In genomic region chr9:131677445-131678180, GRCh38 we compare ENCODE assay signal across 8 cellular contexts.
DNase-seq lines count a peak whose midpoint lies in the region; ATAC-seq, FAIRE-seq and TF ChIP-seq lines count a peak whose summit lies in the region.

No MANE protein-coding gene starts in this region.

- H3K9me3 Mint-ChIP-seq in activated T-cell treated with anti-CD3 and anti-CD28 coated beads, Interleukin-2, amount 50 U/mL, for 72 hours: no peaks in the 10 kb centered on the region

- no peaks in the 10 kb centered on the region for H3K27me3 Mint-ChIP-seq in activated T-cell treated with anti-CD3 and anti-CD28 coated beads, Interleukin-2, amount 50 U/mL, for 72 hours (ENCODE audit: low read depth)

- H3K9me2 ChIP-seq in Loucy (replicated peaks; ENCODE audit: low read depth, low read length): no peaks in the 10 kb centered on the region

- H3K79me2 ChIP-seq in Loucy (ENCODE audit: insufficient read depth, low read length) (peaks cover 80% of the 10 kb centered on the region; the same call in 1 of the 2 replicates), K562 (ENCODE audit: control insufficient read depth, insufficient read depth, low read length) (peaks cover 10% of the 10 kb centered on the region; the same call in 1 of the 3 replicates)

- peak overlapping the region; percentile 95 for H3K27ac Mint-ChIP-seq in activated T-cell treated with anti-CD3 and anti-CD28 coated beads, Interleukin-2, amount 50 U/mL, for 72 hours

- H3K27me3 ChIP-seq in Loucy (ENCODE audit: insufficient read depth, low read length, poor library complexity, severe bottlenecking): no peaks in the 10 kb centered on the region
- H3K27me3 ChIP-seq in K562 (ENCODE audit: control insufficient read depth in 2 of 2, insufficient read depth in 2 of 2, low read length in 2 of 2): no peaks in the 10 kb centered on the region
- H3K27me3 ChIP-seq in thoracic aorta (replicated peaks; ENCODE audit: insufficient read depth): no peaks in the 10 kb centered on the region

- no peaks in the 10 kb centered on the region for H3K36me3 Mint-ChIP-seq in activated T-cell treated with anti-CD3 and anti-CD28 coated beads, Interleukin-2, amount 50 U/mL, for 72 hours (ENCODE audit: insufficient read depth in 2 of 2)

- H3K9me1 ChIP-seq in K562 (ENCODE audit: control insufficient read depth, insufficient read depth, low read length): no peaks in the 10 kb centered on the region

- H3K4me2 ChIP-seq in Loucy (ENCODE audit: low read depth, low read length, poor library complexity, severe bottlenecking): peak overlapping the region; percentile 24
- H3K4me2 ChIP-seq in K562 (ENCODE audit: insufficient read depth, low read length): no peak overlapping the region

- H4K20me1 ChIP-seq in Loucy (ENCODE audit: insufficient read depth, low read length, poor library complexity, severe bottlenecking): peaks cover 21% of the 10 kb centered on the region
- 0 out of 2 replicates have a peak, but pooled peaks cover 16% of the 10 kb centered on the region for H4K20me1 ChIP-seq in K562 (replicated peaks; ENCODE audit: control insufficient read depth, insufficient read depth, low read length)

- DNase-seq in activated T-cell treated with anti-CD3 and anti-CD28 coated beads, Interleukin-2, amount 50 U/mL, for 72 hours: no peak
- DNase-seq in activated T-cell treated with anti-CD3 and anti-CD28 coated beads, Interleukin-2, amount 50 U/mL, for 48 hours: no peak
- no peak for DNase-seq in K562 (ENCODE audit: extremely low read depth in 1 of 4, low spot score in 3 of 4)
- peak; percentile 66 for DNase-seq in kidney tubule cell (ENCODE audit: low spot score)
- no peak for DNase-seq in thoracic aorta (ENCODE audit: low spot score)
- no peak for DNase-seq in GF-D8 (lab: John Stamatoyannopoulos, UW)

- CTCF ChIA-PET in K562 (lab: Yijun Ruan, JAX; ENCODE audit: low intra/inter-chr PET ratio): no interaction called here

- no peak for ATAC-seq in activated T-cell treated with anti-CD3 and anti-CD28 coated beads, Interleukin-2, amount 50 U/mL, for 72 hours (replicated peaks in 1 of 2)
- no peak for ATAC-seq in K562
- no peak for ATAC-seq in thoracic aorta (ENCODE audit: insufficient number of reproducible peaks, low FRiP score, low read depth)
- ATAC-seq in HG02610 (IDR thresholded peaks at IDR 0.05; ENCODE audit: unreplicated experiment): no peak

- FAIRE-seq in K562 (lab: Jason Lieb, UNC): no peak

- BruUV-seq in K562 (replicated peaks; lab: Mats Ljungman, UMichigan): no TSS peak

- H2AFZ ChIP-seq in Loucy (ENCODE audit: low read length) (no peak overlapping the region), K562 (ENCODE audit: low read depth, low read length) (no peak overlapping the region)

- no peaks in the 10 kb centered on the region for H3K9me3 ChIP-seq in Loucy (ENCODE audit: insufficient read depth, low read depth, low read length)
- no peaks in the 10 kb centered on the region for H3K9me3 ChIP-seq in K562 (replicated peaks; ENCODE audit: control insufficient read depth, insufficient read depth, low read depth, low read length)
- no peaks in the 10 kb centered on the region for H3K9me3 ChIP-seq in thoracic aorta

- TF ChIP-seq POLR2A in K562 (conservative IDR thresholded peaks at IDR 0.05): no peak

- peak overlapping the region; percentile 81 to 95 for H3K4me3 Mint-ChIP-seq in activated T-cell treated with anti-CD3 and anti-CD28 coated beads, Interleukin-2, amount 50 U/mL, for 72 hours

- no peak for TF ChIP-seq CTCF in Loucy (conservative IDR thresholded peaks at IDR 0.05; ENCODE audit: low read length)
- TF ChIP-seq CTCF in K562 (IDR thresholded peaks at IDR 0.05 in 2 of 3, conservative IDR thresholded peaks at IDR 0.05 in 1 of 3; ENCODE audit: insufficient read depth in 2 of 3, low read depth in 1 of 3, low read length in 3 of 3): no peak
- TF ChIP-seq CTCF in thoracic aorta (IDR thresholded peaks at IDR 0.05): no peak

- POLR2A ChIA-PET in K562 (lab: Yijun Ruan, JAX): interaction anchor here (0.8 to 1.4 kb wide), 3 partner anchors 11 to 42 kb away, joined by 3 to 5 read pairs (median 4); no protein-coding TSS in a partner anchor

- intact Hi-C loops in K562 (cut with micrococcal nuclease): no loop called here

- peak overlapping the region; percentile 31 for H3K9ac ChIP-seq in Loucy (ENCODE audit: low read depth, low read length, poor library complexity, severe bottlenecking)
- no peak overlapping the region for H3K9ac ChIP-seq in K562 (ENCODE audit: insufficient read depth in 1 of 2, low read depth in 2 of 2, low read length in 2 of 2)

- no peak for TF ChIP-seq RAD21 in K562 (CRISPR knock-in tag; conservative IDR thresholded peaks at IDR 0.05 in 1 of 2, IDR thresholded peaks at IDR 0.05 in 1 of 2)

- peaks cover 50% of the 10 kb centered on the region for H3K4me1 ChIP-seq in Loucy (ENCODE audit: insufficient read depth, low read length, poor library complexity, severe bottlenecking)
- H3K4me1 ChIP-seq in K562 (replicated peaks in 1 of 2; ENCODE audit: control insufficient read depth in 2 of 2, insufficient read depth in 2 of 2, low read length in 2 of 2): peaks cover 10 to 21% of the 10 kb centered on the region in 2 experiments
- peaks cover 80 to 97% of the 10 kb centered on the region in 2 donors for H3K4me1 ChIP-seq in thoracic aorta (ENCODE audit: control insufficient read depth in 1 of 2, low read depth in 2 of 2)

- in situ Hi-C loops in K562 (cut with MboI): no loop called here

- H3F3A ChIP-seq in Loucy (ENCODE audit: low read depth): no peaks in the 10 kb centered on the region

- H3K36me3 ChIP-seq in Loucy (ENCODE audit: insufficient read depth, low read length) (no peaks in the 10 kb centered on the region), K562 (ENCODE audit: control insufficient read depth, insufficient read depth, low read length) (no peaks in the 10 kb centered on the region), thoracic aorta (no peaks in the 10 kb centered on the region)

- H3K27ac ChIP-seq in K562 (ENCODE audit: extremely low read depth, low read depth, low read length) (peak overlapping the region; percentile 50; the same call in 1 of the 3 replicates), thoracic aorta (peak overlapping the region; percentile 96)

- WGBS in K562 (ENCODE audit: insufficient coverage, low coverage, missing lambda C conversion rate): 70% methylated on average over 9 of the region's 9 CpGs

- no peak for TF ChIP-seq EP300 in K562 (IDR thresholded peaks at IDR 0.05; ENCODE audit: low read length)

- H3K4me1 Mint-ChIP-seq in activated T-cell treated with anti-CD3 and anti-CD28 coated beads, Interleukin-2, amount 50 U/mL, for 72 hours (ENCODE audit: low read depth): peaks cover 79% of the 10 kb centered on the region

- H3K4me3 ChIP-seq in Loucy (ENCODE audit: low read length, poor library complexity, severe bottlenecking) (no peak overlapping the region), K562 (no peak overlapping the region), thoracic aorta (peak overlapping the region; percentile 53)

TF ChIP-seq in K562, 482 proteins besides CTCF, POLR2A, EP300 and RAD21:
- TF ChIP-seq HMG20B (CRISPR knock-in tag; IDR thresholded peaks at IDR 0.05) (no peak), BRD9 (IDR thresholded peaks at IDR 0.05; ENCODE audit: low read depth, partially characterized antibody) (no peak), TCF3 (CRISPR knock-in tag; IDR thresholded peaks at IDR 0.05) (no peak), CHCHD3 (CRISPR knock-in tag; IDR thresholded peaks at IDR 0.05) (no peak), MED1 (CRISPR knock-in tag; IDR thresholded peaks at IDR 0.05; ENCODE audit: borderline replicate concordance) (no peak), MTA1 (IDR thresholded peaks at IDR 0.05; ENCODE audit: borderline replicate concordance) (no peak), ESRRB (CRISPR knock-in tag; IDR thresholded peaks at IDR 0.05; ENCODE audit: borderline replicate concordance) (no peak), GTF2E2 (tag; IDR thresholded peaks at IDR 0.05) (no peak), SMARCE1 (IDR thresholded peaks at IDR 0.05) (no peak), CREBBP (IDR thresholded peaks at IDR 0.05; ENCODE audit: low read depth, low read length) (no peak), ZSCAN32 (CRISPR knock-in tag; IDR thresholded peaks at IDR 0.05) (no peak), PHTF2 (CRISPR knock-in tag; IDR thresholded peaks at IDR 0.05) (no peak), NFRKB (IDR thresholded peaks at IDR 0.05; ENCODE audit: low read depth) (no peak)
